In the genomic region with DNA sequence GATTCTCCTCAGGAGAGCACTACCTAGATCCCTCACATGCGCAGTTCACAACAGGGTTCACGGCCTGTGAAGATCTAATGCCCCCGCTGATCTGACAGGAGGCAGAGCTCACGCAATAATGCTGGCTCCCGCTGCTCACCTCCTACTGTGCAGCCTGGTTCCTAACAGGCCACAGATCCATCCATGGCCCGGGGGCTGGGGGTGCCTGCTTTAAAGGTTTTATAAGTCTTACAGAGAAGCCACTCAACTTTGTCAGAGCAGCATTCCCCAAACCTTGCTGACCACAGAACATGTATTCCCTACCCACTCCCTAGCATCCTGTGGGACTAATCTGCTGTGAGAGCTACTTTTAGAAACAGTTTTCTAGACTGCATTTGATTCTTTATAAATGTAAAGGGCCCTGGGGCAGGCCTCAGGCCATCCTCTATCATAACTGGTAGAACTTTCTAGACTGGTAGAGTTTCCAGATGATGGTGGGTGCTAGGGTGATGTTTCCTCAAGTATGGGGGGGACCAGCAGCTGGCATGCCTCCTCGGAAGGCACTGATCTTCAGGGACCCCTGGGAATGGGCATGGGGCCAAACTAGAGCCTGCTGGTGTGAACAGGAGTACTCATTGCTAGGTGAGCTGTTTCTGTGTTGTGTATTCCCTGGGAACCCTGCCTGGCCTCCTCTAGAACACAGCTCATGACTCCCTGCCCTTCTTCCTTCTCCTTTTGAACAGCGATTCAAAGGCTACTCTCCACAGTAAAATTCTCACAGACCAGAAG, we compare ENCODE assay signal across 13 cellular contexts.
"Had no signal": no experiment of that assay in that cellular context is flagged by ENCODE, and none has a peak within 500 bp of the region (broad histone marks: within the 10 kb centered on the region; RNA-seq: fewer than 3 reads in every experiment).

No MANE protein-coding gene starts in this region.

- H3K4me3 Mint-ChIP-seq: stimulated activated effector memory CD8-positive, alpha-beta T cell treated with anti-CD3 and anti-CD28 coated beads, Interleukin-12 subunit alpha, Interleukin-12 subunit beta, amount 100 ng/mL, for 72 hours had no signal

- DNase-seq: activated CD4-positive, alpha-beta T cell treated with anti-CD3 and anti-CD28 coated beads, Interleukin-2, amount 50 U/mL, for 1 hour; activated naive CD4-positive, alpha-beta T cell; activated T-cell treated with anti-CD3 and anti-CD28 coated beads for 4 hours; hippocampal formation; kidney; left lung; mammary epithelial cell; pancreas; T-cell; T-helper 9 cell had no signal

- H3K27me3 Mint-ChIP-seq: T-cell had no signal

- ATAC-seq: activated CD4-positive, CD25-positive, alpha-beta regulatory T cell treated with anti-CD3 and anti-CD28 coated beads, Interleukin-2, amount 50 U/mL, for 24 hours; stimulated activated effector memory CD8-positive, alpha-beta T cell treated with anti-CD3 and anti-CD28 coated beads, Interleukin-12 subunit alpha, Interleukin-12 subunit beta, amount 100 ng/mL, for 72 hours had no signal

- H3K9me3 Mint-ChIP-seq: neural crest cell; stimulated activated effector memory CD8-positive, alpha-beta T cell treated with anti-CD3 and anti-CD28 coated beads, Interleukin-12 subunit alpha, Interleukin-12 subunit beta, amount 100 ng/mL, for 72 hours; T-cell had no signal

- H3K36me3 Mint-ChIP-seq: stimulated activated effector memory CD8-positive, alpha-beta T cell treated with anti-CD3 and anti-CD28 coated beads, Interleukin-12 subunit alpha, Interleukin-12 subunit beta, amount 100 ng/mL, for 72 hours; T-cell had no signal

- H3K27ac Mint-ChIP-seq: stimulated activated effector memory CD8-positive, alpha-beta T cell treated with anti-CD3 and anti-CD28 coated beads, Interleukin-12 subunit alpha, Interleukin-12 subunit beta, amount 100 ng/mL, for 72 hours; T-cell had no signal

- H3K4me1 Mint-ChIP-seq: stimulated activated effector memory CD8-positive, alpha-beta T cell treated with anti-CD3 and anti-CD28 coated beads, Interleukin-12 subunit alpha, Interleukin-12 subunit beta, amount 100 ng/mL, for 72 hours had no signal
